In genomic region chr14:75216427-75217006, GRCh38 we compare ENCODE assay signal across 25 cellular contexts.
"Had no signal": no experiment of that assay in that cellular context is flagged by ENCODE, and none has a peak within 500 bp of the region (broad histone marks: within the 10 kb centered on the region; RNA-seq: fewer than 3 reads in every experiment).

No MANE protein-coding gene starts in this region.

- H3K4me1 ChIP-seq: neural progenitor cell, right atrium auricular region, stomach, testis, tibial nerve, uterus had no signal

- H3K4me2 ChIP-seq: neural progenitor cell had no signal

- H3K27ac ChIP-seq: left lung, neural progenitor cell, neutrophil, ovary, right atrium auricular region, skin epidermis, stomach, testis, uterus had no signal

- H3K36me3 ChIP-seq: left lung, neural progenitor cell, neutrophil, ovary, right atrium auricular region, stomach, tibial nerve, uterus had no signal

- H3K4me3 ChIP-seq: left lung, lung, neural progenitor cell, ovary, right atrium auricular region, skin epidermis, stomach, testis, tibial nerve, uterus had no signal

- DNase-seq: hippocampal formation; kidney glomerular epithelial cell; left cardiac atrium; left lung; mesendoderm; naive B cell; natural killer cell; nephron progenitor cell; occipital lobe; ovary; stimulated activated CD4-positive, alpha-beta T cell treated with anti-CD3 and anti-CD28 coated beads, Interleukin-12 subunit alpha, Interleukin-12 subunit beta, amount 100 ng/mL, for 4 hours; stimulated activated CD4-positive, alpha-beta T cell treated with anti-CD3 and anti-CD28 coated beads, Interleukin-15, amount 100 ng/mL, for 24 hours; stimulated activated CD4-positive, alpha-beta T cell treated with anti-CD3 and anti-CD28 coated beads, Interleukin-2, amount 100 ng/mL, for 24 hours; stimulated activated CD4-positive, alpha-beta T cell treated with anti-CD3 and anti-CD28 coated beads, Interleukin-4, amount 100 ng/mL, for 1 hour; stimulated activated naive B cell treated with anti-CD40 and anti-IgM and Interleukin-4, amounts not matched to agents 10 μg/mL and 1 μg/mL and 100 μg/mL, for 72 hours; stimulated activated naive CD8-positive, alpha-beta T cell treated with anti-CD3 and anti-CD28 coated beads, Interleukin-15, Interleukin-2, amounts not matched to agents 100 U/mL and 50 U/mL, for 24 hours; stomach; testis; uterus had no signal

- H3K27me3 ChIP-seq: left lung, neural progenitor cell, neutrophil, ovary, right atrium auricular region, stomach, testis, tibial nerve, uterus had no signal

- H2AFZ ChIP-seq: neural progenitor cell had no signal

- ATAC-seq: left cardiac atrium; left lung; natural killer cell; stimulated activated naive B cell treated with anti-CD40 and anti-IgM and Interleukin-4, amounts not matched to agents 10 μg/mL and 1 μg/mL and 100 μg/mL, for 72 hours; stimulated activated naive CD8-positive, alpha-beta T cell treated with anti-CD3 and anti-CD28 coated beads, Interleukin-15, Interleukin-2, amounts not matched to agents 100 U/mL and 50 U/mL, for 24 hours had no signal

- H3K9ac ChIP-seq: neural progenitor cell had no signal

- H3K9me3 ChIP-seq: left lung, neutrophil, ovary, right atrium auricular region, stomach, testis, tibial nerve, uterus had no signal
